In genomic region chr1:121396335-121397081, GRCh38 we compare ENCODE assay signal across 8 cellular contexts.
A peak's percentile ranks its signal among the peaks of the same experiment; 100 is the strongest.
DNase-seq lines count a peak whose midpoint lies in the region; ATAC-seq, FAIRE-seq and TF ChIP-seq lines count a peak whose summit lies in the region.
"Not testable (repeated sequence)": the region's sequence is repeated elsewhere in the genome, so short reads cannot be mapped to it uniquely, and the experiment has no call there.

No MANE protein-coding gene starts in this region.

- H3K9me3 ChIP-seq in adipocyte (ENCODE audit: control insufficient read depth, low read length); esophagus squamous epithelium; pancreas; suprapubic skin: not testable (repeated sequence)

- POLR2A ChIA-PET in WTC11 (lab: Charles Lee): not testable (repeated sequence)

- H3K4me1 Mint-ChIP-seq in WTC11: peaks cover 12% of the 10 kb centered on the region

- H3K27ac Mint-ChIP-seq in WTC11: not testable (repeated sequence)

- TF ChIP-seq POLR2A in NB4 (IDR thresholded peaks at IDR 0.05; ENCODE audit: extremely low read depth, insufficient read length); esophagus squamous epithelium (IDR thresholded peaks at IDR 0.05); suprapubic skin (IDR thresholded peaks at IDR 0.05): not testable (repeated sequence)

- H3K36me3 ChIP-seq in adipocyte (ENCODE audit: control insufficient read depth, insufficient read depth, low read length, severe bottlenecking); esophagus squamous epithelium; pancreas; suprapubic skin: not testable (repeated sequence)

- ATAC-seq in WTC11, left colon, pancreas: not testable (repeated sequence)

- peak; percentile 6 for DNase-seq in DMS79 (lab: John Stamatoyannopoulos, UW)
- DNase-seq in NB4 (ENCODE audit: low read depth): peak; percentile 41
- DNase-seq in WTC11 (ENCODE audit: low spot score): peak; percentile 26
- peak; percentile 10 for DNase-seq in adipocyte (ENCODE audit: low read depth)
- not testable (repeated sequence) for DNase-seq in esophagus squamous epithelium (lab: John Stamatoyannopoulos, UW)
- DNase-seq in left colon: peak; percentile 26 to 27
- peak in 5 of 6 donors; percentile 25 to 88 (median 33) for DNase-seq in pancreas
- DNase-seq in suprapubic skin (ENCODE audit: low spot score in 2 of 2): peak in 1 of 2 donors; percentile 62

- not testable (repeated sequence) for FAIRE-seq in pancreas (lab: Jason Lieb, UNC)

- CTCF ChIA-PET in WTC11 (lab: Charles Lee): not testable (repeated sequence)

- intact Hi-C loops in esophagus squamous epithelium (cut with DNase I); left colon (cut with DNase I, micrococcal nuclease); pancreas (cut with DNase I): not testable (repeated sequence)

- H3K4me3 ChIP-seq in NB4 (ENCODE audit: low read depth, low read length) (peak overlapping the region; percentile 46), adipocyte (ENCODE audit: low read length) (peak overlapping the region; percentile 73), esophagus squamous epithelium (peak overlapping the region; percentile 42 to 66 (median 60)), pancreas (peak overlapping the region; percentile 10 to 53 (median 23)), suprapubic skin (peak overlapping the region; percentile 66)

- peaks cover 15% of the 10 kb centered on the region for H3K36me3 Mint-ChIP-seq in WTC11

- peak overlapping the region in 2 of 4 donors; percentile 54 to 55 for H3K27ac ChIP-seq in esophagus squamous epithelium
- H3K27ac ChIP-seq in pancreas: not testable (repeated sequence)
- H3K27ac ChIP-seq in suprapubic skin: peak overlapping the region; percentile 38

- H3K9me3 Mint-ChIP-seq in WTC11: peaks cover 16% of the 10 kb centered on the region

- peaks cover 39% of the 10 kb centered on the region for H3K27me3 Mint-ChIP-seq in WTC11 (ENCODE audit: low read depth)

- not testable (repeated sequence) for H3K4me1 ChIP-seq in adipocyte (ENCODE audit: control insufficient read depth, insufficient read depth, low read length); pancreas; suprapubic skin
- H3K4me1 ChIP-seq in esophagus squamous epithelium: peaks cover 0 to 10% (median 0%) of the 10 kb centered on the region in 3 donors

- 1 to 2% methylated on average over 29 to 43 of the region's 88 CpGs for WGBS in esophagus squamous epithelium, 2 donors
- 4 to 5% methylated on average over 58 to 79 of the region's 88 CpGs for WGBS in pancreas, 2 donors
- 4% methylated on average over 59 of the region's 88 CpGs for WGBS in suprapubic skin

- not testable (repeated sequence) for TF ChIP-seq CTCF in NB4 (IDR thresholded peaks at IDR 0.05; ENCODE audit: low read depth, low read length); WTC11 (IDR thresholded peaks at IDR 0.05); esophagus squamous epithelium (IDR thresholded peaks at IDR 0.05); pancreas (IDR thresholded peaks at IDR 0.05); suprapubic skin (IDR thresholded peaks at IDR 0.05)

- not testable (repeated sequence) for H3K27me3 ChIP-seq in adipocyte (replicated peaks; ENCODE audit: control insufficient read depth, insufficient read depth, low read length); pancreas; suprapubic skin
- H3K27me3 ChIP-seq in esophagus squamous epithelium: peaks cover 0 to 17% (median 0%) of the 10 kb centered on the region in 4 donors

- TF ChIP-seq EP300 in suprapubic skin (IDR thresholded peaks at IDR 0.05): not testable (repeated sequence)

- H3K4me3 Mint-ChIP-seq in WTC11: peak overlapping the region; percentile 73

- H3K9ac ChIP-seq in adipocyte (ENCODE audit: low read length): peak overlapping the region; percentile 73

Comparison
In these comparisons a context has a peak if more than half of its experiments do, and no peak if none do; other contexts are left out.
1. H3K4me3 ChIP-seq: peak in every context shown above with its lines; median percentile 73 in adipocyte; 66 in suprapubic skin; 60 in esophagus squamous epithelium; 46 in NB4; 23 in pancreas.